In the genomic region with DNA sequence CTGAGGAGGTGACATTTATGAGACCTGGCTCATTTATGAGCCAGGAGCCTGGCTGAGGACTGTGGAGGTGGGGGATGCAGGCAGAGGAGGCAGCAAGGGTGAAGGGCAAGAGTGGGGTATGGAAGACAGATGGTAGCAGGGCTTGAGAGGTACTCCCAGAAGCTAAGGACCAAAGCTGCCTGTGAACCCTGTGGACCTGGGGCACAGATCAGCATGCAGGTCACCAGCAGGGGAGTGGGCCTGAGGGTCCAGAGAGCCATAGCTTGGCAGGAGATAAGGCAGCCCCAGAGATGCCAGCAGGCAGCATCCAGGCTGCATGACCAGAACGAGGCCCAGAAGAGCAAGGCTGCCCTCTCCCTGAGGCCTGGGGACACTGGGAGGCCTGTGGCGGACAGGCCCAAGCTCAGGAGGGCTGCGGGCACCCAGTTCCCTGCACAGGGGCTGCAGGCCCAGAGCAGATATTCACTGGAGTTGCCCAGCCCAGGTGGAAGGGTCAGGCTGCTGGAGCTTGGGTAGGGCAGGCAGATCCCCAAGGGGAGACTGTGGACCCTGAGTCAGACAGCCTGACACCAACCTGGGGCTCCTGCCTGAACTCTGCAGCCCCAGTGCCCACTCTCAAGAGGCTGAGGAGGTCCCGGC, we compare ENCODE assay signal across 1 cellular context.
TF ChIP-seq lines count a peak whose summit lies in the region.

No MANE protein-coding gene starts in this region.

TF ChIP-seq in GM23338, 12 proteins besides CTCF, POLR2A, EP300 and RAD21:
- TF ChIP-seq, protein P1, sequence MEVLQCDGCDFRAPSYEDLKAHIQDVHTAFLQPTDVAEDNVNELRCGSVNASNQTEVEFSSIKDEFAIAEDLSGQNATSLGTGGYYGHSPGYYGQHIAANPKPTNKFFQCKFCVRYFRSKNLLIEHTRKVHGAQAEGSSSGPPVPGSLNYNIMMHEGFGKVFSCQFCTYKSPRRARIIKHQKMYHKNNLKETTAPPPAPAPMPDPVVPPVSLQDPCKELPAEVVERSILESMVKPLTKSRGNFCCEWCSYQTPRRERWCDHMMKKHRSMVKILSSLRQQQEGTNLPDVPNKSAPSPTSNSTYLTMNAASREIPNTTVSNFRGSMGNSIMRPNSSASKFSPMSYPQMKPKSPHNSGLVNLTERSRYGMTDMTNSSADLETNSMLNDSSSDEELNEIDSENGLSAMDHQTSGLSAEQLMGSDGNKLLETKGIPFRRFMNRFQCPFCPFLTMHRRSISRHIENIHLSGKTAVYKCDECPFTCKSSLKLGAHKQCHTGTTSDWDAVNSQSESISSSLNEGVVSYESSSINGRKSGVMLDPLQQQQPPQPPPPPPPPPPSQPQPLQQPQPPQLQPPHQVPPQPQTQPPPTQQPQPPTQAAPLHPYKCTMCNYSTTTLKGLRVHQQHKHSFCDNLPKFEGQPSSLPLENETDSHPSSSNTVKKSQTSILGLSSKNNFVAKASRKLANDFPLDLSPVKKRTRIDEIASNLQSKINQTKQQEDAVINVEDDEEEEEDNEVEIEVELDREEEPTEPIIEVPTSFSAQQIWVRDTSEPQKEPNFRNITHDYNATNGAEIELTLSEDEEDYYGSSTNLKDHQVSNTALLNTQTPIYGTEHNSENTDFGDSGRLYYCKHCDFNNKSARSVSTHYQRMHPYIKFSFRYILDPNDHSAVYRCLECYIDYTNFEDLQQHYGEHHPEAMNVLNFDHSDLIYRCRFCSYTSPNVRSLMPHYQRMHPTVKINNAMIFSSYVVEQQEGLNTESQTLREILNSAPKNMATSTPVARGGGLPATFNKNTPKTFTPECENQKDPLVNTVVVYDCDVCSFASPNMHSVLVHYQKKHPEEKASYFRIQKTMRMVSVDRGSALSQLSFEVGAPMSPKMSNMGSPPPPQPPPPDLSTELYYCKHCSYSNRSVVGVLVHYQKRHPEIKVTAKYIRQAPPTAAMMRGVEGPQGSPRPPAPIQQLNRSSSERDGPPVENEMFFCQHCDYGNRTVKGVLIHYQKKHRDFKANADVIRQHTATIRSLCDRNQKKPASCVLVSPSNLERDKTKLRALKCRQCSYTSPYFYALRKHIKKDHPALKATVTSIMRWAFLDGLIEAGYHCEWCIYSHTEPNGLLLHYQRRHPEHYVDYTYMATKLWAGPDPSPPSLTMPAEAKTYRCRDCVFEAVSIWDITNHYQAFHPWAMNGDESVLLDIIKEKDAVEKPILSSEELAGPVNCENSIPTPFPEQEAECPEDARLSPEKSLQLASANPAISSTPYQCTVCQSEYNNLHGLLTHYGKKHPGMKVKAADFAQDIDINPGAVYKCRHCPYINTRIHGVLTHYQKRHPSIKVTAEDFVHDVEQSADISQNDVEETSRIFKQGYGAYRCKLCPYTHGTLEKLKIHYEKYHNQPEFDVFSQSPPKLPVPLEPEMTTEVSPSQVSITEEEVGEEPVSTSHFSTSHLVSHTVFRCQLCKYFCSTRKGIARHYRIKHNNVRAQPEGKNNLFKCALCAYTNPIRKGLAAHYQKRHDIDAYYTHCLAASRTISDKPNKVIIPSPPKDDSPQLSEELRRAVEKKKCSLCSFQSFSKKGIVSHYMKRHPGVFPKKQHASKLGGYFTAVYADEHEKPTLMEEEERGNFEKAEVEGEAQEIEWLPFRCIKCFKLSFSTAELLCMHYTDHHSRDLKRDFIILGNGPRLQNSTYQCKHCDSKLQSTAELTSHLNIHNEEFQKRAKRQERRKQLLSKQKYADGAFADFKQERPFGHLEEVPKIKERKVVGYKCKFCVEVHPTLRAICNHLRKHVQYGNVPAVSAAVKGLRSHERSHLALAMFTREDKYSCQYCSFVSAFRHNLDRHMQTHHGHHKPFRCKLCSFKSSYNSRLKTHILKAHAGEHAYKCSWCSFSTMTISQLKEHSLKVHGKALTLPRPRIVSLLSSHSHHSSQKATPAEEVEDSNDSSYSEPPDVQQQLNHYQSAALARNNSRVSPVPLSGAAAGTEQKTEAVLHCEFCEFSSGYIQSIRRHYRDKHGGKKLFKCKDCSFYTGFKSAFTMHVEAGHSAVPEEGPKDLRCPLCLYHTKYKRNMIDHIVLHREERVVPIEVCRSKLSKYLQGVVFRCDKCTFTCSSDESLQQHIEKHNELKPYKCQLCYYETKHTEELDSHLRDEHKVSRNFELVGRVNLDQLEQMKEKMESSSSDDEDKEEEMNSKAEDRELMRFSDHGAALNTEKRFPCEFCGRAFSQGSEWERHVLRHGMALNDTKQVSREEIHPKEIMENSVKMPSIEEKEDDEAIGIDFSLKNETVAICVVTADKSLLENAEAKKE (CRISPR knock-in tag; IDR thresholded peaks at IDR 0.05), result no peak
- TF ChIP-seq JUNB (IDR thresholded peaks at IDR 0.05; ENCODE audit: unreplicated experiment) (no peak), STAT1 (IDR thresholded peaks at IDR 0.05; ENCODE audit: unreplicated experiment) (no peak), CREB1 (CRISPR knock-in tag; IDR thresholded peaks at IDR 0.05; ENCODE audit: low read depth) (no peak), ZNF114 (CRISPR knock-in tag; IDR thresholded peaks at IDR 0.05) (no peak), ZNF331 (CRISPR knock-in tag; IDR thresholded peaks at IDR 0.05; ENCODE audit: low read depth) (no peak), POLR2AphosphoS5 (IDR thresholded peaks at IDR 0.05; ENCODE audit: low read depth) (no peak), NANOG (IDR thresholded peaks at IDR 0.05; ENCODE audit: borderline replicate concordance) (no peak)
- TF ChIP-seq, protein P2, sequence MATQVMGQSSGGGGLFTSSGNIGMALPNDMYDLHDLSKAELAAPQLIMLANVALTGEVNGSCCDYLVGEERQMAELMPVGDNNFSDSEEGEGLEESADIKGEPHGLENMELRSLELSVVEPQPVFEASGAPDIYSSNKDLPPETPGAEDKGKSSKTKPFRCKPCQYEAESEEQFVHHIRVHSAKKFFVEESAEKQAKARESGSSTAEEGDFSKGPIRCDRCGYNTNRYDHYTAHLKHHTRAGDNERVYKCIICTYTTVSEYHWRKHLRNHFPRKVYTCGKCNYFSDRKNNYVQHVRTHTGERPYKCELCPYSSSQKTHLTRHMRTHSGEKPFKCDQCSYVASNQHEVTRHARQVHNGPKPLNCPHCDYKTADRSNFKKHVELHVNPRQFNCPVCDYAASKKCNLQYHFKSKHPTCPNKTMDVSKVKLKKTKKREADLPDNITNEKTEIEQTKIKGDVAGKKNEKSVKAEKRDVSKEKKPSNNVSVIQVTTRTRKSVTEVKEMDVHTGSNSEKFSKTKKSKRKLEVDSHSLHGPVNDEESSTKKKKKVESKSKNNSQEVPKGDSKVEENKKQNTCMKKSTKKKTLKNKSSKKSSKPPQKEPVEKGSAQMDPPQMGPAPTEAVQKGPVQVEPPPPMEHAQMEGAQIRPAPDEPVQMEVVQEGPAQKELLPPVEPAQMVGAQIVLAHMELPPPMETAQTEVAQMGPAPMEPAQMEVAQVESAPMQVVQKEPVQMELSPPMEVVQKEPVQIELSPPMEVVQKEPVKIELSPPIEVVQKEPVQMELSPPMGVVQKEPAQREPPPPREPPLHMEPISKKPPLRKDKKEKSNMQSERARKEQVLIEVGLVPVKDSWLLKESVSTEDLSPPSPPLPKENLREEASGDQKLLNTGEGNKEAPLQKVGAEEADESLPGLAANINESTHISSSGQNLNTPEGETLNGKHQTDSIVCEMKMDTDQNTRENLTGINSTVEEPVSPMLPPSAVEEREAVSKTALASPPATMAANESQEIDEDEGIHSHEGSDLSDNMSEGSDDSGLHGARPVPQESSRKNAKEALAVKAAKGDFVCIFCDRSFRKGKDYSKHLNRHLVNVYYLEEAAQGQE (IDR thresholded peaks at IDR 0.05; ENCODE audit: unreplicated experiment), result no peak
